ENCODE assay signal across 10 cellular contexts in genomic region chr22:37052386-37053309, GRCh38. TPM values are rescaled to one million over a fixed set of nuclear protein-coding genes. Genes with fewer than 3 reads are reported as not detected.
DNase-seq lines count a peak whose midpoint lies in the region; ATAC-seq, FAIRE-seq and TF ChIP-seq lines count a peak whose summit lies in the region.
"Had no signal": no experiment of that assay in that cellular context is flagged by ENCODE, and none has a peak within 500 bp of the region (broad histone marks: within the 10 kb centered on the region; RNA-seq: fewer than 3 reads in every experiment).

No MANE protein-coding gene starts in this region.

- no peak for FAIRE-seq in GM12892 (lab: Jason Lieb, UNC)

- H3K4me1 ChIP-seq in SK-N-SH (ENCODE audit: control insufficient read depth in 1 of 2, insufficient read depth in 2 of 2, low read depth in 1 of 2, low read length in 1 of 2): peaks cover 0 to 10% of the 10 kb centered on the region in 2 experiments; a peak in 1 of 4 replicates
- peaks cover 9% of the 10 kb centered on the region for H3K4me1 ChIP-seq in stomach smooth muscle (ENCODE audit: control insufficient read depth, insufficient read depth, low read length)

- H3K27ac Mint-ChIP-seq in activated naive CD8-positive, alpha-beta T cell treated with anti-CD3 and anti-CD28 coated beads, Interleukin-2, amount 10 ng/mL, durations not matched to agents 7 days and 5 days: peak overlapping the region; percentile 0
- peak overlapping the region; percentile 52 to 83 (median 76) for H3K27ac Mint-ChIP-seq in immature natural killer cell

- CTCF ChIA-PET in SK-N-SH (lab: Yijun Ruan, JAX): interaction anchor here (1.0 to 1.6 kb wide), 2 partner anchors 9 to 145 kb away, joined by 3 to 5 read pairs; no protein-coding TSS in a partner anchor

- H3K36me3 Mint-ChIP-seq in activated naive CD8-positive, alpha-beta T cell treated with anti-CD3 and anti-CD28 coated beads, Interleukin-2, amount 10 ng/mL, durations not matched to agents 7 days and 5 days: peaks cover 7% of the 10 kb centered on the region
- peaks cover 0 to 18% (median 0%) of the 10 kb centered on the region in 3 donors for H3K36me3 Mint-ChIP-seq in immature natural killer cell

- H3K36me3 ChIP-seq in SK-N-SH (replicated peaks in 1 of 2; ENCODE audit: control insufficient read depth in 1 of 2, insufficient read depth in 2 of 2, low read length in 1 of 2): peaks cover 0 to 34% of the 10 kb centered on the region in 2 experiments
- H3K36me3 ChIP-seq in stomach smooth muscle (ENCODE audit: control insufficient read depth in 2 of 2, insufficient read depth in 2 of 2, low read length in 2 of 2): peaks cover 19 to 21% of the 10 kb centered on the region in 2 donors

- no peak for TF ChIP-seq CTCF in SK-N-SH (IDR thresholded peaks at IDR 0.05)

- H3K27ac ChIP-seq in SK-N-SH (ENCODE audit: low read depth in 2 of 2, low read length in 1 of 2) (peak overlapping the region in 1 of 2 experiments; percentile 49; a peak in 1 of 4 replicates), stomach smooth muscle (ENCODE audit: low read length) (no peak overlapping the region)
- H3K27ac ChIP-seq: 22Rv1 had no signal

- H3K9me3 Mint-ChIP-seq in activated naive CD8-positive, alpha-beta T cell treated with anti-CD3 and anti-CD28 coated beads, Interleukin-2, amount 10 ng/mL, durations not matched to agents 7 days and 5 days: no peaks in the 10 kb centered on the region
- H3K9me3 Mint-ChIP-seq in immature natural killer cell: no peaks in the 10 kb centered on the region

- H3K9me2 ChIP-seq in SK-N-SH: no peaks in the 10 kb centered on the region

- POLR2A ChIA-PET in SK-N-SH (lab: Yijun Ruan, JAX): interaction anchor here (0.8 to 1.5 kb wide), 4 partner anchors 10 to 277 kb away, joined by 3 to 4 read pairs (median 3); partner anchors contain the start of gene IFT27
- POLR2A ChIA-PET in activated naive CD8-positive, alpha-beta T cell treated with anti-CD3 and anti-CD28 coated beads, Interleukin-2, amount 10 ng/mL, durations not matched to agents 7 days and 5 days (lab: Charles Lee): interaction anchor here (1.0 to 1.7 kb wide), 4 partner anchors 10 to 147 kb away, joined by 3 to 6 read pairs (median 4); no protein-coding TSS in a partner anchor

- H3K4me3 Mint-ChIP-seq in activated naive CD8-positive, alpha-beta T cell treated with anti-CD3 and anti-CD28 coated beads, Interleukin-2, amount 10 ng/mL, durations not matched to agents 7 days and 5 days: peak overlapping the region; percentile 70
- peak overlapping the region; percentile 79 to 90 (median 87) for H3K4me3 Mint-ChIP-seq in immature natural killer cell

- ATAC-seq in SK-N-SH treated with all-trans-retinoic acid at 6 μM for 48 hours (no peak), HG02870 (IDR thresholded peaks at IDR 0.05; ENCODE audit: unreplicated experiment) (no peak)
- no peak for ATAC-seq in activated naive CD8-positive, alpha-beta T cell treated with anti-CD3 and anti-CD28 coated beads, Interleukin-2, amount 10 ng/mL, durations not matched to agents 7 days and 5 days (ENCODE audit: low read depth)

- no peaks in the 10 kb centered on the region for H3K27me3 Mint-ChIP-seq in activated naive CD8-positive, alpha-beta T cell treated with anti-CD3 and anti-CD28 coated beads, Interleukin-2, amount 10 ng/mL, durations not matched to agents 7 days and 5 days
- H3K27me3 Mint-ChIP-seq in immature natural killer cell (ENCODE audit: low read depth in 3 of 3): peaks cover 0 to 6% (median 4%) of the 10 kb centered on the region in 3 donors

- WGBS in SK-N-SH (ENCODE audit: low lambda C conversion rate): 64% methylated on average over 24 of the region's 25 CpGs

- H2AFZ ChIP-seq in SK-N-SH (ENCODE audit: low read depth): no peak overlapping the region; the same call in 1 of the 2 replicates

- DNase-seq in SK-N-SH: no peak
- no peak for DNase-seq in activated naive CD8-positive, alpha-beta T cell treated with anti-CD3 and anti-CD28 coated beads, Interleukin-2, amount 10 ng/mL, durations not matched to agents 7 days and 5 days
- no peak for DNase-seq in immature natural killer cell
- no peak for DNase-seq in GM12892 (ENCODE audit: insufficient read length)
- no peak for DNase-seq in pons (ENCODE audit: low spot score)

- no peaks in the 10 kb centered on the region for H3F3A ChIP-seq in SK-N-SH (replicated peaks; ENCODE audit: insufficient read depth)

- H3K27me3 ChIP-seq in SK-N-SH (ENCODE audit: insufficient read depth): no peaks in the 10 kb centered on the region
- H3K27me3 ChIP-seq in stomach smooth muscle (ENCODE audit: control insufficient read depth in 1 of 2, insufficient read depth in 2 of 2, low read length in 2 of 2): no peaks in the 10 kb centered on the region

- H3K4me3 ChIP-seq in SK-N-SH (ENCODE audit: low read depth in 2 of 2, low read length in 1 of 2): peak overlapping the region; percentile 84 to 88
- peak overlapping the region; percentile 65 to 79 for H3K4me3 ChIP-seq in stomach smooth muscle (ENCODE audit: low read length in 2 of 2)

- H3K9me3 ChIP-seq in SK-N-SH (no peaks in the 10 kb centered on the region), stomach smooth muscle (ENCODE audit: control insufficient read depth in 2 of 2, low read length in 2 of 2) (no peaks in the 10 kb centered on the region)

- peaks cover 16% of the 10 kb centered on the region; the same call in 1 of the 2 replicates for H3K79me2 ChIP-seq in SK-N-SH (ENCODE audit: insufficient read depth)

- no peak for TF ChIP-seq POLR2A in GM12892 (IDR thresholded peaks at IDR 0.05; ENCODE audit: low read depth, low read length)

- H3K4me2 ChIP-seq in SK-N-SH: peak overlapping the region; percentile 95

- H3K9ac ChIP-seq in SK-N-SH: peak overlapping the region; percentile 79
- peak overlapping the region; percentile 58 to 64 for H3K9ac ChIP-seq in stomach smooth muscle (ENCODE audit: low read length in 2 of 2)

- TF ChIP-seq EP300 in SK-N-SH (IDR thresholded peaks at IDR 0.05; ENCODE audit: borderline replicate concordance in 1 of 2, low read depth in 1 of 2, low read length in 1 of 2): no peak

- H3K4me1 Mint-ChIP-seq in activated naive CD8-positive, alpha-beta T cell treated with anti-CD3 and anti-CD28 coated beads, Interleukin-2, amount 10 ng/mL, durations not matched to agents 7 days and 5 days: peaks cover 11% of the 10 kb centered on the region
- H3K4me1 Mint-ChIP-seq in immature natural killer cell: peaks cover 16 to 17% of the 10 kb centered on the region in 2 donors

- H4K20me1 ChIP-seq in SK-N-SH (ENCODE audit: insufficient read depth): no peaks in the 10 kb centered on the region

- TF ChIP-seq RAD21 in SK-N-SH (IDR thresholded peaks at IDR 0.05; ENCODE audit: low read length): no peak

TF ChIP-seq in SK-N-SH, 30 proteins besides CTCF, POLR2A, EP300 and RAD21 (continues in another document):
- TF ChIP-seq TAF1 (IDR thresholded peaks at IDR 0.05; ENCODE audit: borderline replicate concordance, low read depth, low read length): no peak
- TF ChIP-seq FOXM1 (IDR thresholded peaks at IDR 0.05; ENCODE audit: low read depth): no peak
- TF ChIP-seq JUND (IDR thresholded peaks at IDR 0.05): no peak
- no peak for TF ChIP-seq RCOR1 (IDR thresholded peaks at IDR 0.05; ENCODE audit: low read length)
- TF ChIP-seq NFIC (IDR thresholded peaks at IDR 0.05; ENCODE audit: borderline replicate concordance): no peak
- no peak for TF ChIP-seq SIN3A (IDR thresholded peaks at IDR 0.05; ENCODE audit: borderline replicate concordance, low read depth, low read length)
- TF ChIP-seq GABPA (IDR thresholded peaks at IDR 0.05; ENCODE audit: low read depth): no peak

TF ChIP-seq in SK-N-SH treated with all-trans-retinoic acid at 6 μM for 48 hours, 23 proteins besides CTCF, POLR2A, EP300 and RAD21 (continues in another document):
- TF ChIP-seq TOX (CRISPR knock-in tag; IDR thresholded peaks at IDR 0.05; ENCODE audit: borderline replicate concordance): no peak
- TF ChIP-seq PPARA (CRISPR knock-in tag; IDR thresholded peaks at IDR 0.05; ENCODE audit: borderline replicate concordance): no peak
- TF ChIP-seq ZC3H10 (CRISPR knock-in tag; IDR thresholded peaks at IDR 0.05): no peak
- no peak for TF ChIP-seq ZNF565 (CRISPR knock-in tag; conservative IDR thresholded peaks at IDR 0.05; ENCODE audit: low read depth)
- no peak for TF ChIP-seq SNAI2 (CRISPR knock-in tag; IDR thresholded peaks at IDR 0.05)
- no peak for TF ChIP-seq ZFP3 (CRISPR knock-in tag; IDR thresholded peaks at IDR 0.05)
- no peak for TF ChIP-seq ESRRG (CRISPR knock-in tag; IDR thresholded peaks at IDR 0.05)
- TF ChIP-seq ISL1 (CRISPR knock-in tag; IDR thresholded peaks at IDR 0.05): no peak
- TF ChIP-seq RARB (CRISPR knock-in tag; IDR thresholded peaks at IDR 0.05): no peak

RNA-seq across cellular contexts. Expression of gene KCTD17, which starts 1.1 kb away (rescaled TPM):
- polyA plus RNA-seq in SK-N-SH (2012; rRNA removed) (57.8 and 68.3 TPM in 2 replicates), immature natural killer cell (10 to 100 TPM; 10.7 to 16.1 (median 14.3) TPM)
- 25.4 and 36.9 TPM in 2 replicates for polyA plus RNA-seq in SK-N-SH (2012; cell fraction: cytosol; rRNA removed)
- polyA plus RNA-seq in SK-N-SH (2012; cell fraction: nucleus; rRNA removed): 70.6 and 91.3 TPM in 2 replicates
- total RNA-seq in activated naive CD8-positive, alpha-beta T cell treated with anti-CD3 and anti-CD28 coated beads, Interleukin-2, amount 10 ng/mL, durations not matched to agents 7 days and 5 days: 10 to 100 TPM; 28.1 to 34.7 TPM
- polyA plus RNA-seq in GM12892 (2012; ENCODE audit: missing spikeins): 7.4 TPM

RNA-seq across cellular contexts. Expression of gene MPST, which starts 33.1 kb away (rescaled TPM):
- polyA plus RNA-seq in SK-N-SH (2012; rRNA removed): 45.0 and 60.4 TPM in 2 replicates
- 29.7 and 48.7 TPM in 2 replicates for polyA plus RNA-seq in SK-N-SH (2012; cell fraction: cytosol; rRNA removed)
- polyA plus RNA-seq in SK-N-SH (2012; cell fraction: nucleus; rRNA removed): 58.1 and 89.1 TPM in 2 replicates
- 10 to 100 TPM; 23.1 to 23.4 TPM for total RNA-seq in activated naive CD8-positive, alpha-beta T cell treated with anti-CD3 and anti-CD28 coated beads, Interleukin-2, amount 10 ng/mL, durations not matched to agents 7 days and 5 days
- 10 to 100 TPM; 56.0 to 97.5 (median 59.7) TPM for polyA plus RNA-seq in immature natural killer cell
- polyA plus RNA-seq in GM12892 (2012; ENCODE audit: missing spikeins): 8.3 TPM

RNA-seq across cellular contexts. Expression of gene TST, which starts 33.4 kb away (rescaled TPM):
- polyA plus RNA-seq in SK-N-SH (2012; rRNA removed): 47.6 and 49.4 TPM in 2 replicates
- polyA plus RNA-seq in SK-N-SH (2012; cell fraction: cytosol; rRNA removed): 23.5 and 33.3 TPM in 2 replicates
- 28.9 and 41.6 TPM in 2 replicates for polyA plus RNA-seq in SK-N-SH (2012; cell fraction: nucleus; rRNA removed)
- 1 to 10 TPM; 3.7 to 6.1 TPM for total RNA-seq in activated naive CD8-positive, alpha-beta T cell treated with anti-CD3 and anti-CD28 coated beads, Interleukin-2, amount 10 ng/mL, durations not matched to agents 7 days and 5 days
- 10 to 100 TPM in 1 of 3 donors, 1 to 10 TPM in 2; 8.1 to 20.8 (median 8.4) TPM for polyA plus RNA-seq in immature natural killer cell
- polyA plus RNA-seq in GM12892 (2012; ENCODE audit: missing spikeins): 4.9 TPM

RNA-seq across cellular contexts. Expression of gene TMPRSS6, which starts 56.9 kb away (rescaled TPM):
- polyA plus RNA-seq in SK-N-SH (2012; rRNA removed): not detected in 2 replicates
- 0.01 TPM in 1 of 2 replicates, not detected in the other for polyA plus RNA-seq in SK-N-SH (2012; cell fraction: cytosol; rRNA removed)
- not detected in 2 replicates for polyA plus RNA-seq in SK-N-SH (2012; cell fraction: nucleus; rRNA removed)
- 1 to 10 TPM; 1.8 to 2.2 TPM for total RNA-seq in activated naive CD8-positive, alpha-beta T cell treated with anti-CD3 and anti-CD28 coated beads, Interleukin-2, amount 10 ng/mL, durations not matched to agents 7 days and 5 days
- polyA plus RNA-seq in immature natural killer cell: under 1 TPM in 2 of 3 donors, not detected in 1; 0.28 to 0.52 TPM
- 2.0 TPM for polyA plus RNA-seq in GM12892 (2012; ENCODE audit: missing spikeins)
- total RNA-seq: RPMI7951 had no signal
